9 cellular contexts compared by ENCODE assay signal in the genomic region with DNA sequence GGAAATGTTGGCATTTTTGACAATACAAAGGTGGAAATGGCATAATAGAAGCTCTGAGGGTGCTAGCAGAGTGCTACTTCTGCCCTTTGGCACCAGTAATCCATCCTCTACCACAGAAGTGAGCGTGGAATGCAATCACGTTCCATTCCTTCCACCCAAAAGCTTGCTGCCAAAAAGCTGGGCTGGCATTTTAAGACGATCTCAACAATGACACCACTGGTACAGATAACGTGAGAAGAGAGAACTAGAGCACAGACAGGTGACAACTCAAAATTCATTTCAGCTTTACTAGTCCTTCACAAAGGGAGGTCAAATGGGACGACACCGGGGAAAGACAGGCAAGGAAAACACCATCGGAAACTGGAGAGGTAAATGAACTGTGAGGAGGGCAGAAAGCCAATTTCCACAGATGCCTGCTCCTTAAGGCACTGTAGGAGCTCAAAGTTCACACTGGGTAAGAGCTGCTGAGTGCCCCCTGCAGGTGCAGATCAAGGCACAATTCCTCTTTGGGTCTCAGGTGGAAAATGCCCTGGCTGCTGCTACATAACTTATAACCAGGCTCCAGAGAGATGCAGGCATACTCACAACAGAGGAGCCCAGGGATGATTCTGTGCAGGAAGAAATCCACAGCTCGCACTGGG. TPM values are rescaled to one million over a fixed set of nuclear protein-coding genes. Genes with fewer than 3 reads are reported as not detected.
A peak's percentile ranks its signal among the peaks of the same experiment; 100 is the strongest.
DNase-seq lines count a peak whose midpoint lies in the region; ATAC-seq and TF ChIP-seq lines count a peak whose summit lies in the region.
"Had no signal": no experiment of that assay in that cellular context is flagged by ENCODE, and none has a peak within 500 bp of the region (broad histone marks: within the 10 kb centered on the region; RNA-seq: fewer than 3 reads in every experiment).

No MANE protein-coding gene starts in this region.

- no peak overlapping the region for H2AFZ ChIP-seq in DND-41 (ENCODE audit: low read depth, low read length)

- DNase-seq in DND-41 (no peak), NCI-H2107 (lab: John Stamatoyannopoulos, UW) (peak; percentile 15), cerebellum (ENCODE audit: low spot score) (peak; percentile 77), nephron progenitor cell (no peak), middle frontal gyrus (ENCODE audit: extremely low spot score, low spot score) (no peak), GOT3 (lab: John Stamatoyannopoulos, UW) (no peak), lower leg skin (ENCODE audit: low spot score in 2 of 2) (no peak)
- DNase-seq in activated CD4-positive, alpha-beta memory T cell treated with anti-CD3 and anti-CD28 coated beads for 36 hours, result no peak

- peaks cover 30% of the 10 kb centered on the region for H3K79me2 ChIP-seq in DND-41 (ENCODE audit: insufficient read depth, low read length)

- H4K20me1 ChIP-seq in DND-41 (ENCODE audit: insufficient read depth, low read length), result peaks cover 40% of the 10 kb centered on the region

- POLR2A ChIA-PET in activated CD4-positive, alpha-beta memory T cell treated with anti-CD3 and anti-CD28 coated beads for 36 hours (lab: Charles Lee), result no interaction called here

- intact Hi-C loops in activated CD4-positive, alpha-beta memory T cell treated with anti-CD3 and anti-CD28 coated beads for 36 hours (cut with micrococcal nuclease), result no loop called here
- intact Hi-C loops in lower leg skin (cut with DNase I; ENCODE audit: low total_unique reads), result no loop called here

- TF ChIP-seq CTCF in DND-41 (IDR thresholded peaks at IDR 0.05; ENCODE audit: borderline replicate concordance, extremely low read depth, low read length, poor library complexity, severe bottlenecking) (peak; percentile 27), nephron progenitor cell (IDR thresholded peaks at IDR 0.05) (no peak), lower leg skin (IDR thresholded peaks at IDR 0.05) (no peak)

- no peaks in the 10 kb centered on the region for H3K27me3 Mint-ChIP-seq in nephron progenitor cell (ENCODE audit: low read depth, poor library complexity)
- no peaks in the 10 kb centered on the region for H3K27me3 Mint-ChIP-seq in activated CD4-positive, alpha-beta memory T cell treated with anti-CD3 and anti-CD28 coated beads for 36 hours

- H3K9me3 Mint-ChIP-seq in nephron progenitor cell, result no peaks in the 10 kb centered on the region
- H3K9me3 Mint-ChIP-seq in activated CD4-positive, alpha-beta memory T cell treated with anti-CD3 and anti-CD28 coated beads for 36 hours, result no peaks in the 10 kb centered on the region

- TF ChIP-seq POLR2A in lower leg skin (IDR thresholded peaks at IDR 0.05), result no peak

- CTCF ChIA-PET in activated CD4-positive, alpha-beta memory T cell treated with anti-CD3 and anti-CD28 coated beads for 36 hours (lab: Charles Lee), result no interaction called here

- H3K4me2 ChIP-seq in DND-41 (ENCODE audit: insufficient read depth, low read length), result no peak overlapping the region

- H3K4me3 ChIP-seq in DND-41 (ENCODE audit: low read depth in 1 of 2, low read length in 2 of 2), result no peak overlapping the region
- H3K4me3 ChIP-seq in lower leg skin (ENCODE audit: low read depth, poor library complexity, severe bottlenecking), result no peak overlapping the region

- H3K4me3 Mint-ChIP-seq in nephron progenitor cell, result no peak overlapping the region
- no peak overlapping the region for H3K4me3 Mint-ChIP-seq in activated CD4-positive, alpha-beta memory T cell treated with anti-CD3 and anti-CD28 coated beads for 36 hours

- H3K27ac Mint-ChIP-seq in nephron progenitor cell, result peak overlapping the region; percentile 86
- H3K27ac Mint-ChIP-seq in activated CD4-positive, alpha-beta memory T cell treated with anti-CD3 and anti-CD28 coated beads for 36 hours, result no peak overlapping the region

- WGBS in lower leg skin, 2 donors, result 34 to 36% methylated on average over 8 of the region's 8 CpGs

- H3K27me3 ChIP-seq in DND-41 (ENCODE audit: insufficient read depth, low read length, poor library complexity), result no peaks in the 10 kb centered on the region

- H3K36me3 ChIP-seq in DND-41 (ENCODE audit: insufficient read depth, low read length), result peaks cover 18% of the 10 kb centered on the region

- no peaks in the 10 kb centered on the region for H3K9me3 ChIP-seq in DND-41 (ENCODE audit: insufficient read depth, low read length, severe bottlenecking)

- H3K36me3 Mint-ChIP-seq in nephron progenitor cell (ENCODE audit: low read depth), result peaks cover 13% of the 10 kb centered on the region
- H3K36me3 Mint-ChIP-seq in activated CD4-positive, alpha-beta memory T cell treated with anti-CD3 and anti-CD28 coated beads for 36 hours, result peaks cover 16% of the 10 kb centered on the region

- peaks cover 17% of the 10 kb centered on the region for H3K4me1 Mint-ChIP-seq in nephron progenitor cell
- peaks cover 32% of the 10 kb centered on the region for H3K4me1 Mint-ChIP-seq in activated CD4-positive, alpha-beta memory T cell treated with anti-CD3 and anti-CD28 coated beads for 36 hours (ENCODE audit: low read depth)

- no peaks in the 10 kb centered on the region for H3K4me1 ChIP-seq in DND-41 (ENCODE audit: insufficient read depth, low read length)

- no peak overlapping the region for H3K27ac ChIP-seq in DND-41 (ENCODE audit: low read length)

- ATAC-seq in DND-41 (ENCODE audit: insufficient read depth, low read depth), result peak; percentile 47; the same call in 2 of the 3 replicates

- no peak overlapping the region for H3K9ac ChIP-seq in DND-41 (ENCODE audit: low read depth, low read length)

RNA-seq across cellular contexts. Expression of a gene that starts 50.7 kb away (rescaled TPM):
- total RNA-seq in cerebellum, result under 0.01 TPM
- total RNA-seq in activated CD4-positive, alpha-beta memory T cell treated with anti-CD3 and anti-CD28 coated beads for 36 hours, result not detected
- total RNA-seq in lower leg skin, result under 1 TPM in 1 of 4 donors, not detected in 3; under 0.01 TPM
- total RNA-seq: T-helper 1 cell treated with Interleukin-12 subunit alpha and Interleukin-12 subunit beta and Interleukin-4 antibody, amounts not matched to agents 30 ng/mL and 1 ng/mL, for 36 hours had no signal

Comparison
In these comparisons a context has a peak if more than half of its experiments do, and no peak if none do; other contexts are left out.
1. DNase-seq: peak in NCI-H2107 (single experiment) and cerebellum (single experiment); none in DND-41 (single experiment), nephron progenitor cell (single experiment), activated CD4-positive, alpha-beta memory T cell treated with anti-CD3 and anti-CD28 coated beads for 36 hours (single experiment), middle frontal gyrus (single experiment), GOT3 (single experiment) and lower leg skin (0 of 2).